Comparison of ENCODE assay signal across 1 cellular context in genomic region chr3:66488492-66488891, GRCh38.
TF ChIP-seq lines count a peak whose summit lies in the region.

No MANE protein-coding gene starts in this region.

TF ChIP-seq in IMR-90, 13 proteins besides CTCF, POLR2A, EP300 and RAD21:
- TF ChIP-seq BHLHE40 (IDR thresholded peaks at IDR 0.05; ENCODE audit: low read depth, low read length): no peak
- no peak for TF ChIP-seq CHD1 (IDR thresholded peaks at IDR 0.05; ENCODE audit: low read depth, low read length)
- no peak for TF ChIP-seq ELK1 (IDR thresholded peaks at IDR 0.05; ENCODE audit: borderline replicate concordance, low read depth, low read length)
- no peak for TF ChIP-seq MAZ (IDR thresholded peaks at IDR 0.05; ENCODE audit: borderline replicate concordance, low read depth, low read length)
- TF ChIP-seq MAFK (IDR thresholded peaks at IDR 0.05; ENCODE audit: low read depth, low read length): no peak
- TF ChIP-seq CEBPB (IDR thresholded peaks at IDR 0.05; ENCODE audit: low read depth, low read length): no peak
- TF ChIP-seq NFE2L2 (IDR thresholded peaks at IDR 0.05; ENCODE audit: low read depth, low read length): no peak
- no peak for TF ChIP-seq USF2 (IDR thresholded peaks at IDR 0.05; ENCODE audit: low read depth, low read length)
- no peak for TF ChIP-seq RFX5 (IDR thresholded peaks at IDR 0.05; ENCODE audit: low read depth, low read length)
- no peak for TF ChIP-seq MXI1 (IDR thresholded peaks at IDR 0.05; ENCODE audit: borderline replicate concordance, low read depth, low read length)
- TF ChIP-seq SMC3 (IDR thresholded peaks at IDR 0.05; ENCODE audit: low read depth, low read length): no peak
- no peak for TF ChIP-seq RCOR1 (IDR thresholded peaks at IDR 0.05; ENCODE audit: insufficient replicate concordance, low read length)
- TF ChIP-seq FOS (IDR thresholded peaks at IDR 0.05; ENCODE audit: low read depth, low read length): no peak
